8 cellular contexts compared by ENCODE assay signal in genomic region chr19:12867120-12868099, GRCh38. TPM values are rescaled to one million over a fixed set of nuclear protein-coding genes. Genes with fewer than 3 reads are reported as not detected.
DNase-seq lines count a peak whose midpoint lies in the region; ATAC-seq and TF ChIP-seq lines count a peak whose summit lies in the region.

No MANE protein-coding gene starts in this region.

- H3K4me1 Mint-ChIP-seq in CD8-positive, alpha-beta T cell (ENCODE audit: low read depth): peaks cover 9% of the 10 kb centered on the region
- peaks cover 19% of the 10 kb centered on the region for H3K4me1 Mint-ChIP-seq in dendritic cell treated with granulocyte-macrophage colony-stimulating factor and Interleukin-4, amounts not matched to agents 40 ng/mL and 50 ng/mL, for 4 days (ENCODE audit: low read depth)

- peaks cover 5% of the 10 kb centered on the region for H3K4me1 ChIP-seq in CD8-positive, alpha-beta T cell (ENCODE audit: insufficient read depth, low read length)

- H3K9me3 Mint-ChIP-seq in CD8-positive, alpha-beta T cell: no peaks in the 10 kb centered on the region
- H3K9me3 Mint-ChIP-seq in dendritic cell treated with granulocyte-macrophage colony-stimulating factor and Interleukin-4, amounts not matched to agents 40 ng/mL and 50 ng/mL, for 4 days: peaks cover 1% of the 10 kb centered on the region

- H3K27ac ChIP-seq in CD8-positive, alpha-beta T cell (ENCODE audit: low read depth, low read length): no peak overlapping the region

- TF ChIP-seq CTCF in CD8-positive, alpha-beta T cell (IDR thresholded peaks at IDR 0.05): no peak

- no peaks in the 10 kb centered on the region for H3K36me3 ChIP-seq in CD8-positive, alpha-beta T cell (ENCODE audit: insufficient read depth, low read length)

- H3K27me3 ChIP-seq in CD8-positive, alpha-beta T cell (ENCODE audit: insufficient read depth, low read length): no peaks in the 10 kb centered on the region

- CTCF ChIA-PET in CD8-positive, alpha-beta T cell (lab: Charles Lee): interaction anchor here (0.6 to 1.0 kb wide), 3 partner anchors 16 to 229 kb away, joined by 3 read pairs; no protein-coding TSS in a partner anchor

- H3K4me3 ChIP-seq in CD8-positive, alpha-beta T cell (ENCODE audit: low read depth, low read length): peak overlapping the region; percentile 87

- intact Hi-C loops in CD8-positive, alpha-beta T cell (cut with DNase I, micrococcal nuclease): loop anchor here in 1 of 2 experiments (2.0 kb wide), 1 partner anchor 23 kb away; the partner anchor contains the start of gene GCDH
- intact Hi-C loops in dendritic cell treated with granulocyte-macrophage colony-stimulating factor and Interleukin-4, amounts not matched to agents 40 ng/mL and 50 ng/mL, for 4 days (cut with micrococcal nuclease): no loop called here

- peak overlapping the region; percentile 86 for H3K4me3 Mint-ChIP-seq in CD8-positive, alpha-beta T cell
- peak overlapping the region; percentile 65 for H3K4me3 Mint-ChIP-seq in dendritic cell treated with granulocyte-macrophage colony-stimulating factor and Interleukin-4, amounts not matched to agents 40 ng/mL and 50 ng/mL, for 4 days

- POLR2A ChIA-PET in CD8-positive, alpha-beta T cell (lab: Charles Lee): interaction anchor here (0.9 kb wide), 1 partner anchor 52 kb away, joined by 3 read pairs; the partner anchor contains the start of gene SYCE2

- peaks cover 4% of the 10 kb centered on the region for H3K36me3 Mint-ChIP-seq in CD8-positive, alpha-beta T cell
- H3K36me3 Mint-ChIP-seq in dendritic cell treated with granulocyte-macrophage colony-stimulating factor and Interleukin-4, amounts not matched to agents 40 ng/mL and 50 ng/mL, for 4 days (ENCODE audit: low read depth): peaks cover 2% of the 10 kb centered on the region

- H3K27ac Mint-ChIP-seq in CD8-positive, alpha-beta T cell: peak overlapping the region; percentile 18
- peak overlapping the region; percentile 41 for H3K27ac Mint-ChIP-seq in dendritic cell treated with granulocyte-macrophage colony-stimulating factor and Interleukin-4, amounts not matched to agents 40 ng/mL and 50 ng/mL, for 4 days

- ATAC-seq in CD8-positive, alpha-beta T cell: peak; percentile 86
- ATAC-seq in HG02678 (IDR thresholded peaks at IDR 0.05; ENCODE audit: unreplicated experiment) (peak; percentile 67), GM19463 (IDR thresholded peaks at IDR 0.05; ENCODE audit: unreplicated experiment) (no peak)

- DNase-seq in CD8-positive, alpha-beta T cell: peak; percentile 39 to 80 (median 68)
- DNase-seq in activated CD4-positive, CD25-positive, alpha-beta regulatory T cell treated with anti-CD3 and anti-CD28 coated beads, Interleukin-2, amount 50 U/mL, for 16 hours (ENCODE audit: low read depth, low spot score): peak; percentile 51
- DNase-seq in medulla oblongata (ENCODE audit: extremely low spot score) (peak; percentile 41), HPDE6-E6E7 (ENCODE audit: extremely low spot score) (no peak)
- peak; percentile 86 for DNase-seq in stimulated activated CD8-positive, alpha-beta memory T cell treated with anti-CD3 and anti-CD28 coated beads, Interleukin-4, amount 100 ng/mL, for 48 hours

- peaks cover 4% of the 10 kb centered on the region for H3K27me3 Mint-ChIP-seq in CD8-positive, alpha-beta T cell (ENCODE audit: low read depth)
- peaks cover 17% of the 10 kb centered on the region for H3K27me3 Mint-ChIP-seq in dendritic cell treated with granulocyte-macrophage colony-stimulating factor and Interleukin-4, amounts not matched to agents 40 ng/mL and 50 ng/mL, for 4 days

- no peaks in the 10 kb centered on the region for H3K9me3 ChIP-seq in CD8-positive, alpha-beta T cell (ENCODE audit: low read length)

RNA-seq across cellular contexts. Expression of gene DNASE2, which starts 13.8 kb away (rescaled TPM):
- total RNA-seq in CD8-positive, alpha-beta T cell: 1 to 10 TPM; 5.9 to 8.4 TPM

RNA-seq across cellular contexts. Expression of gene KLF1, which starts 19.6 kb away (rescaled TPM):
- not detected for total RNA-seq in CD8-positive, alpha-beta T cell

RNA-seq across cellular contexts. Expression of gene GCDH, which starts 23.6 kb away (rescaled TPM):
- total RNA-seq in CD8-positive, alpha-beta T cell: 10 to 100 TPM; 36.0 to 41.7 TPM

RNA-seq across cellular contexts. Expression of gene MAST1, which starts 29.1 kb away (rescaled TPM):
- total RNA-seq in CD8-positive, alpha-beta T cell: 1 to 10 TPM in 1 of 2 experiments, under 1 TPM in 1; 0.64 to 1.1 TPM

RNA-seq across cellular contexts. Expression of gene RTBDN, which starts 33.0 kb away (rescaled TPM):
- total RNA-seq in CD8-positive, alpha-beta T cell: not detected
